ENCODE assay signal across 13 cellular contexts in the genomic region with DNA sequence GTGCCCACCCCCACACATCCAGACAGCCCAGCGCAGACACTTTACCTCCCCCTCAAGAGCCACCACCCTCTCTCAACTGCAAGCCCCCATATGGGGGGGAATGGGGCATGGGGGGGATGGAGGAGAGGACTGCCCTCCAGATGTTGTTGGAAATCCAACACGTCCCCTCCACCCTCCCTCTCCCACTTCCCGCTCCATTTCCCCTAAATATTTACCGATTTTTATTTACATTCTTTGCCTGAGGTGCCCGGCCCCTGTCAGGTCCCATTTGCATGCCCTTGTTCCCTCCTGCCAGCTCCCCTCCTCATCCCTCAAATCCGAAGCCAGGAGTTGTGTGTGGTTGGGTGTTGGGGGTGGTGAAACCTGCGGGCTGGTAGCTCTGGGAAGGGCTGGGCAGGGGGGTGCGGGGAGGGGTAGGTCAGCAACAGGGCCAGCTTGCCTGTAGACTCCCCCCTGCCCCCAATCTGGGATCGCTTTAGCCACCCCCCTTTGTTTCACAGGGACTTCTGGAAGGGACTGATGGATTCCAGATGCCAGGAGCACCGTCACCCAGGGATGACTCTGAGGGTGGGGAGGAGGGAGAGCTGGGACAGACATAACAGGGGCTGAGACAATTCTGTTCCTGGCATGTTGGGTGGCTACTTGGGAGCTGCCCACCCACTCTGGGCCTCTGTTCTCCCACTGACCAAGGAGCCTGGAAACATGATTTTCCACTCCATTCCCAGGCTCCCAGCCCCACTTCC. TPM values are rescaled to one million over a fixed set of nuclear protein-coding genes. Genes with fewer than 3 reads are reported as not detected.
DNase-seq lines count a peak whose midpoint lies in the region; ATAC-seq and TF ChIP-seq lines count a peak whose summit lies in the region.
"Had no signal": no experiment of that assay in that cellular context is flagged by ENCODE, and none has a peak within 500 bp of the region (broad histone marks: within the 10 kb centered on the region; RNA-seq: fewer than 3 reads in every experiment).

No MANE protein-coding gene starts in this region.

- H3K9ac ChIP-seq in endodermal cell (ENCODE audit: extremely low read depth, low read length, poor library complexity, severe bottlenecking): no peak overlapping the region

- ATAC-seq in SK-N-SH treated with all-trans-retinoic acid at 6 μM for 48 hours: peak; percentile 10; the same call in 2 of the 3 replicates
- ATAC-seq in sciatic nerve: peak; percentile 34
- no peak for ATAC-seq in heart right ventricle
- no peak for ATAC-seq in GM18498 (IDR thresholded peaks at IDR 0.05; ENCODE audit: unreplicated experiment)

- H3K4me3 ChIP-seq in endodermal cell (ENCODE audit: low read length) (no peak overlapping the region), heart right ventricle (no peak overlapping the region)

- peaks cover 58% of the 10 kb centered on the region for H3K27me3 Mint-ChIP-seq in endodermal cell (ENCODE audit: insufficient read depth)

- H3K4me1 Mint-ChIP-seq in endodermal cell: peaks cover 17% of the 10 kb centered on the region

- H3K9me3 Mint-ChIP-seq in endodermal cell: no peaks in the 10 kb centered on the region
- H3K9me3 Mint-ChIP-seq: CD14-positive monocyte had no signal

- DNase-seq in H4 (ENCODE audit: low spot score) (peak; percentile 70), left kidney (ENCODE audit: low read depth, low spot score) (peak; percentile 92), sciatic nerve (ENCODE audit: low spot score) (no peak), ureter (ENCODE audit: low spot score) (no peak), endodermal cell (no peak), heart right ventricle (no peak)
- DNase-seq: DMS53, NCI-H146, NCI-H2107 had no signal

- H3K27me3 ChIP-seq in endodermal cell (ENCODE audit: control insufficient read depth, insufficient read depth, low read length, poor library complexity, severe bottlenecking): peaks cover 22% of the 10 kb centered on the region
- peaks cover 0 to 46% (median 35%) of the 10 kb centered on the region in 7 donors for H3K27me3 ChIP-seq in heart right ventricle

- H3K9me3 ChIP-seq in endodermal cell (ENCODE audit: control insufficient read depth, low read length): no peaks in the 10 kb centered on the region
- no peaks in the 10 kb centered on the region for H3K9me3 ChIP-seq in heart right ventricle

- H3K4me3 Mint-ChIP-seq in endodermal cell: no peak overlapping the region
- H3K4me3 Mint-ChIP-seq: CD14-positive monocyte, IgD-negative memory B cell had no signal

- no peaks in the 10 kb centered on the region for H3K36me3 Mint-ChIP-seq in endodermal cell (ENCODE audit: low read depth)
- H3K36me3 Mint-ChIP-seq: CD14-positive monocyte had no signal

- TF ChIP-seq CTCF in endodermal cell (conservative IDR thresholded peaks at IDR 0.05) (no peak), heart right ventricle (IDR thresholded peaks at IDR 0.05) (no peak)

- no peaks in the 10 kb centered on the region for H3K36me3 ChIP-seq in endodermal cell (ENCODE audit: control insufficient read depth, insufficient read depth, low read length)
- no peaks in the 10 kb centered on the region for H3K36me3 ChIP-seq in heart right ventricle

- H3K27ac Mint-ChIP-seq in endodermal cell: no peak overlapping the region
- H3K27ac Mint-ChIP-seq: IgD-negative memory B cell had no signal

- peaks cover 7% of the 10 kb centered on the region for H3K4me1 ChIP-seq in endodermal cell (ENCODE audit: control insufficient read depth, insufficient read depth, low read length)
- H3K4me1 ChIP-seq in heart right ventricle: no peaks in the 10 kb centered on the region

- WGBS in endodermal cell (ENCODE audit: insufficient coverage in 1 of 2, insufficient read length in 1 of 2), 2 experiments: 63 to 100% methylated on average over 1 to 8 of the region's 10 CpGs
- 58 to 62% methylated on average over 10 of the region's 10 CpGs for WGBS in heart right ventricle, 2 donors

- intact Hi-C loops in sciatic nerve (cut with DNase I): no loop called here
- intact Hi-C loops in heart right ventricle (cut with DNase I): no loop called here

- H3K27ac ChIP-seq in endodermal cell (ENCODE audit: low read depth, low read length) (no peak overlapping the region), heart right ventricle (no peak overlapping the region)

TF ChIP-seq in SK-N-SH treated with all-trans-retinoic acid at 6 μM for 48 hours, 23 proteins besides CTCF, POLR2A, EP300 and RAD21:
- TF ChIP-seq BACH2 (CRISPR knock-in tag; IDR thresholded peaks at IDR 0.05; ENCODE audit: borderline replicate concordance) (no peak), TOX (CRISPR knock-in tag; IDR thresholded peaks at IDR 0.05; ENCODE audit: borderline replicate concordance) (no peak), GLIS3 (CRISPR knock-in tag; IDR thresholded peaks at IDR 0.05) (no peak), TCF4 (CRISPR knock-in tag; IDR thresholded peaks at IDR 0.05; ENCODE audit: borderline replicate concordance) (peak; percentile 74)

RNA-seq across cellular contexts. Expression of a gene that starts 39.7 kb away (rescaled TPM):
- 0.37 TPM in 2 replicates for total RNA-seq in H4 (2014; rRNA removed; shearing (Covaris generic))
- total RNA-seq in sciatic nerve: 291 TPM
- 10.0 TPM for total RNA-seq in ureter
- 1 to 10 TPM; 1.3 to 1.6 TPM for total RNA-seq in endodermal cell
- 24.5 TPM for polyA plus RNA-seq in endodermal cell (2013, experiment 1 of 2)
- 22.1 TPM for polyA plus RNA-seq in endodermal cell (2013, experiment 2 of 2)
- total RNA-seq in heart right ventricle: 10 to 100 TPM in 4 of 10 donors, 1 to 10 TPM in 6; 1.8 to 22.9 (median 2.7) TPM
- polyA plus RNA-seq in heart right ventricle: 1 to 10 TPM; 6.4 to 7.2 TPM
- polyA plus RNA-seq: IgD-negative memory B cell had no signal

RNA-seq across cellular contexts. Expression of a gene that starts 40.7 kb away (rescaled TPM):
- 232 and 233 TPM in 2 replicates for total RNA-seq in H4 (2014; rRNA removed; shearing (Covaris generic))
- 93.5 TPM for total RNA-seq in sciatic nerve
- 172 TPM for total RNA-seq in ureter
- total RNA-seq in endodermal cell: 100 to 1,000 TPM; 227 to 263 TPM
- polyA plus RNA-seq in endodermal cell (2013, experiment 1 of 2): 109 TPM
- 101 TPM for polyA plus RNA-seq in endodermal cell (2013, experiment 2 of 2)
- 100 to 1,000 TPM; 187 to 249 (median 215) TPM for total RNA-seq in heart right ventricle
- 100 to 1,000 TPM; 107 to 317 TPM for polyA plus RNA-seq in heart right ventricle

Comparison
In these comparisons a context has a peak if more than half of its experiments do, and no peak if none do; other contexts are left out.
1. DNase-seq: peak in H4 (single experiment) and left kidney (single experiment); none in sciatic nerve (single experiment), ureter (single experiment), endodermal cell (single experiment) and heart right ventricle (0 of 2).
2. ATAC-seq: peak in SK-N-SH treated with all-trans-retinoic acid at 6 μM for 48 hours (single experiment) and sciatic nerve (single experiment); none in heart right ventricle (0 of 8) and GM18498 (single experiment).
3. RNA of a gene that starts 39.7 kb away (total RNA-seq): 291 TPM in sciatic nerve (single experiment); 10.0 TPM in ureter (single experiment), 1.8 to 22.9 TPM in heart right ventricle, 1.3 to 1.6 TPM in endodermal cell and 0.37 TPM in H4; every median in the first group is over 10 times any median in the second.